In the genomic region with DNA sequence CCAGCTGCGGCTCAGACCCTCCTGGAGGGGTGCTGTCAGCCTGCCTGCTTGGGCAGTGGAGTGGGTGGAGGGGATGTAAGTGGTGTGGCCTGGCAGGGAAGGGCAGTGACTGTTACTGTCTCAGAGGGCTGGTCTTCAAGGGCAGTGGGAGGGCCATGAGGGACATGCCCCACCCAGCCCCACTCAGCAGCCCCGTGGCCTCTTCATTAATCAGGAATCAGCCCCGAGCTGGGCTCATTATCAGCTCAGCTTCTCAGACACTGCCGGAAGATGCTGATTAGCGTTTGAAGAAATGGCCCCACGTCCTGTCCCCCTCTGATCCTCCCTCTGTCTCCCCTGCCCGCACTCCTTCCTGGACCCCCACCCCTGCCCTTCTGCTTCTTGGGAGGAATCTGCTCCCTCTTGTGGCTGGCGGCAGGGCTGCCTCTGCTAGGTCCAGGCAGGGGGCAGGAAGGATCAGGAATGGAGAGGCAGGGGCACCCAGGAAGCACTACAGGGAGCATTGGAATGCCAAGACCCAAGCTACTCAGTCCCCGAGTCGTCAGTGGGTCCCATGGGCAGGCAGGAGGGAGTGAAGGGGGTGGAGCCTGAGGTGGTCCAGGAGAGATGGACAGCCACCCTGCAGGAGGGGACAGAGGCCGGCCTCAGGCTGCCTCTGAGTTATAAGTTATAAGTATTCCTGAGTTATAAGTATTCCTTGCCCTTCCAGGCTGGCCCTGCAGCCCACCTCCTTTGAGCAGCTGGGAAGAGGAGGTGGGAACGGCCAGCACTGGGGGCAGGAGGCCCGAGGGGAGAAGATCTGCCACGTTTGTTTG, we compare ENCODE assay signal across 10 cellular contexts. TPM values are rescaled to one million over a fixed set of nuclear protein-coding genes. Genes with fewer than 3 reads are reported as not detected.
DNase-seq lines count a peak whose midpoint lies in the region; ATAC-seq and TF ChIP-seq lines count a peak whose summit lies in the region.
"Had no signal": no experiment of that assay in that cellular context is flagged by ENCODE, and none has a peak within 500 bp of the region (broad histone marks: within the 10 kb centered on the region; RNA-seq: fewer than 3 reads in every experiment).

No MANE protein-coding gene starts in this region.

- H3K4me3 ChIP-seq in smooth muscle cell, result no peak overlapping the region

- H3K27me3 ChIP-seq in smooth muscle cell (ENCODE audit: low read depth), result no peaks in the 10 kb centered on the region

- DNase-seq in COLO829 (ENCODE audit: low spot score) (peak; percentile 94), HK-2 (ENCODE audit: unreplicated experiment) (peak; percentile 65), SW480 (ENCODE audit: low spot score) (peak; percentile 54), glutamatergic neuron (peak; percentile 76), smooth muscle cell (lab: John Stamatoyannopoulos, UW; ENCODE audit: unreplicated experiment) (peak; percentile 43)
- DNase-seq in activated effector memory CD4-positive, alpha-beta T cell treated with anti-CD3 and anti-CD28 coated beads, Interleukin-2, amount 50 U/mL, for 16 hours, result no peak

- no peak overlapping the region for H2AFZ ChIP-seq in smooth muscle cell (ENCODE audit: low read depth)

- H3K9ac ChIP-seq in smooth muscle cell (ENCODE audit: low read depth), result no peak overlapping the region

- no peaks in the 10 kb centered on the region for H3K79me2 ChIP-seq in smooth muscle cell (ENCODE audit: low read depth)

- H3K36me3 ChIP-seq in smooth muscle cell (ENCODE audit: low read depth), result no peaks in the 10 kb centered on the region

- H3K9me3 ChIP-seq in smooth muscle cell (replicated peaks; ENCODE audit: low read depth), result no peaks in the 10 kb centered on the region

- TF ChIP-seq CTCF in glutamatergic neuron (IDR thresholded peaks at IDR 0.05; ENCODE audit: partially characterized antibody, unreplicated experiment) (peak; percentile 65), smooth muscle cell (IDR thresholded peaks at IDR 0.05; ENCODE audit: borderline replicate concordance, insufficient read depth, poor library complexity, severe bottlenecking) (peak; percentile 60)

- peak overlapping the region; percentile 93 for H3K4me2 ChIP-seq in smooth muscle cell

- peaks cover 55% of the 10 kb centered on the region for H3K4me1 Mint-ChIP-seq in glutamatergic neuron (ENCODE audit: low read depth, unreplicated experiment)

- H4K20me1 ChIP-seq in smooth muscle cell (ENCODE audit: low read depth), result peaks cover 5% of the 10 kb centered on the region

- peaks cover 41% of the 10 kb centered on the region for H3K4me1 ChIP-seq in smooth muscle cell (ENCODE audit: low read depth)

- H3K4me3 Mint-ChIP-seq in glutamatergic neuron (ENCODE audit: unreplicated experiment), result peak overlapping the region; percentile 52
- H3K4me3 Mint-ChIP-seq: T-helper 1 cell treated with Interleukin-12 subunit alpha and Interleukin-12 subunit beta and Interleukin-4 antibody, amounts not matched to agents 30 μg/mL and 1 μg/mL, for 36 hours had no signal

- no peaks in the 10 kb centered on the region for H3F3A ChIP-seq in smooth muscle cell (ENCODE audit: low read depth)

- H3K36me3 Mint-ChIP-seq in glutamatergic neuron (ENCODE audit: unreplicated experiment), result no peaks in the 10 kb centered on the region

- 11% methylated on average over 13 of the region's 14 CpGs for WGBS in smooth muscle cell (ENCODE audit: low lambda C conversion rate)

- peaks cover 3% of the 10 kb centered on the region for H3K9me3 Mint-ChIP-seq in glutamatergic neuron (ENCODE audit: unreplicated experiment)
- H3K9me3 Mint-ChIP-seq: T-helper 1 cell treated with Interleukin-12 subunit alpha and Interleukin-12 subunit beta and Interleukin-4 antibody, amounts not matched to agents 30 μg/mL and 1 μg/mL, for 36 hours had no signal

- H3K27me3 Mint-ChIP-seq in glutamatergic neuron (ENCODE audit: unreplicated experiment), result peaks cover 8% of the 10 kb centered on the region

- no peak for ATAC-seq in HG02870 (IDR thresholded peaks at IDR 0.05; ENCODE audit: unreplicated experiment)
- no peak for ATAC-seq in HG03108 (IDR thresholded peaks at IDR 0.05; ENCODE audit: unreplicated experiment)

- H3K27ac ChIP-seq in smooth muscle cell (ENCODE audit: low read depth), result no peak overlapping the region

- H3K27ac Mint-ChIP-seq in glutamatergic neuron (ENCODE audit: unreplicated experiment), result peak overlapping the region; percentile 56
- H3K27ac Mint-ChIP-seq: T-helper 1 cell treated with Interleukin-12 subunit alpha and Interleukin-12 subunit beta and Interleukin-4 antibody, amounts not matched to agents 30 μg/mL and 1 μg/mL, for 36 hours had no signal

RNA-seq across cellular contexts. Expression of gene ASIC4, which starts 7.0 kb away (rescaled TPM):
- total RNA-seq in glutamatergic neuron (ENCODE audit: unreplicated experiment) (5.4 TPM), smooth muscle cell (0.49 TPM in 1 of 2 replicates, not detected in the other)
- polyA plus RNA-seq in smooth muscle cell, result 0.32 and 1.7 TPM in 2 replicates
- total RNA-seq: skeletal muscle tissue had no signal

RNA-seq across cellular contexts. Expression of gene CHPF, which starts 22.3 kb away (rescaled TPM):
- total RNA-seq in glutamatergic neuron (ENCODE audit: unreplicated experiment) (31.1 TPM), smooth muscle cell (141 and 156 TPM in 2 replicates)
- polyA plus RNA-seq in smooth muscle cell, result 319 and 344 TPM in 2 replicates

RNA-seq across cellular contexts. Expression of gene TMEM198, which starts 22.6 kb away (rescaled TPM):
- total RNA-seq in glutamatergic neuron (ENCODE audit: unreplicated experiment) (40.9 TPM), smooth muscle cell (3.3 and 6.9 TPM in 2 replicates)
- 3.3 and 8.5 TPM in 2 replicates for polyA plus RNA-seq in smooth muscle cell

RNA-seq across cellular contexts. Expression of gene GMPPA, which starts 22.6 kb away (rescaled TPM):
- total RNA-seq in glutamatergic neuron (ENCODE audit: unreplicated experiment) (23.2 TPM), smooth muscle cell (52.2 and 59.3 TPM in 2 replicates)
- polyA plus RNA-seq in smooth muscle cell, result 77.8 and 81.7 TPM in 2 replicates

RNA-seq across cellular contexts. Expression of gene OBSL1, which starts 50.1 kb away (rescaled TPM):
- total RNA-seq in glutamatergic neuron (ENCODE audit: unreplicated experiment) (47.9 TPM), smooth muscle cell (47.1 and 71.9 TPM in 2 replicates)
- polyA plus RNA-seq in smooth muscle cell, result 51.1 and 67.9 TPM in 2 replicates
